17 cellular contexts compared by ENCODE assay signal in genomic region chr13:75847588-75847987, GRCh38.
DNase-seq lines count a peak whose midpoint lies in the region; ATAC-seq and TF ChIP-seq lines count a peak whose summit lies in the region.
"Had no signal": no experiment of that assay in that cellular context is flagged by ENCODE, and none has a peak within 500 bp of the region (broad histone marks: within the 10 kb centered on the region; RNA-seq: fewer than 3 reads in every experiment).

No MANE protein-coding gene starts in this region.

- CTCF ChIA-PET in WTC11 (lab: Charles Lee) = no interaction called here
- CTCF ChIA-PET in CD4-positive, alpha-beta T cell (lab: Charles Lee) = no interaction called here

- H3K4me3 Mint-ChIP-seq in WTC11 = no peak overlapping the region
- no peak overlapping the region for H3K4me3 Mint-ChIP-seq in activated T-helper 1 cell treated with anti-CD3 and anti-CD28 coated beads, Interleukin-12 subunit alpha, Interleukin-12 subunit beta, Interleukin-2, Interleukin-4 antibody, amounts not matched to agents 30 ng/mL and 10 ng/mL and 1 ng/mL, durations not matched to agents 14 hours and 24 hours and 36 hours
- H3K4me3 Mint-ChIP-seq in CD4-positive, alpha-beta T cell = no peak overlapping the region
- H3K4me3 Mint-ChIP-seq: CD8-positive, alpha-beta T cell; GM23338 had no signal

- no peak overlapping the region for H3K27ac ChIP-seq in CD4-positive, alpha-beta T cell (ENCODE audit: low read depth, low read length)

- H3K27me3 ChIP-seq in CD4-positive, alpha-beta T cell (ENCODE audit: control insufficient read depth, insufficient read depth, low read length) = no peaks in the 10 kb centered on the region

- peak overlapping the region; percentile 37 for H3K27ac Mint-ChIP-seq in WTC11
- no peak overlapping the region for H3K27ac Mint-ChIP-seq in activated T-helper 1 cell treated with anti-CD3 and anti-CD28 coated beads, Interleukin-12 subunit alpha, Interleukin-12 subunit beta, Interleukin-2, Interleukin-4 antibody, amounts not matched to agents 30 ng/mL and 10 ng/mL and 1 ng/mL, durations not matched to agents 14 hours and 24 hours and 36 hours
- no peak overlapping the region for H3K27ac Mint-ChIP-seq in CD4-positive, alpha-beta T cell
- H3K27ac Mint-ChIP-seq: CD8-positive, alpha-beta T cell; GM23338 had no signal

- POLR2A ChIA-PET in WTC11 (lab: Charles Lee) = no interaction called here
- POLR2A ChIA-PET in CD4-positive, alpha-beta T cell (lab: Charles Lee) = no interaction called here

- H3K36me3 Mint-ChIP-seq in WTC11 = peaks cover 28% of the 10 kb centered on the region
- peaks cover 8% of the 10 kb centered on the region for H3K36me3 Mint-ChIP-seq in activated T-helper 1 cell treated with anti-CD3 and anti-CD28 coated beads, Interleukin-12 subunit alpha, Interleukin-12 subunit beta, Interleukin-2, Interleukin-4 antibody, amounts not matched to agents 30 ng/mL and 10 ng/mL and 1 ng/mL, durations not matched to agents 14 hours and 24 hours and 36 hours (ENCODE audit: low read depth)
- peaks cover 80% of the 10 kb centered on the region for H3K36me3 Mint-ChIP-seq in CD4-positive, alpha-beta T cell (ENCODE audit: low read depth)

- TF ChIP-seq CTCF in WTC11 (IDR thresholded peaks at IDR 0.05) = no peak
- TF ChIP-seq CTCF in CD4-positive, alpha-beta T cell (IDR thresholded peaks at IDR 0.05) = no peak

- no peaks in the 10 kb centered on the region for H3K4me1 Mint-ChIP-seq in WTC11
- H3K4me1 Mint-ChIP-seq in activated T-helper 1 cell treated with anti-CD3 and anti-CD28 coated beads, Interleukin-12 subunit alpha, Interleukin-12 subunit beta, Interleukin-2, Interleukin-4 antibody, amounts not matched to agents 30 ng/mL and 10 ng/mL and 1 ng/mL, durations not matched to agents 14 hours and 24 hours and 36 hours (ENCODE audit: low read depth) = no peaks in the 10 kb centered on the region
- no peaks in the 10 kb centered on the region for H3K4me1 Mint-ChIP-seq in CD4-positive, alpha-beta T cell (ENCODE audit: low read depth)

- no peaks in the 10 kb centered on the region for H3K27me3 Mint-ChIP-seq in WTC11 (ENCODE audit: low read depth)
- H3K27me3 Mint-ChIP-seq in activated T-helper 1 cell treated with anti-CD3 and anti-CD28 coated beads, Interleukin-12 subunit alpha, Interleukin-12 subunit beta, Interleukin-2, Interleukin-4 antibody, amounts not matched to agents 30 ng/mL and 10 ng/mL and 1 ng/mL, durations not matched to agents 14 hours and 24 hours and 36 hours (ENCODE audit: insufficient read depth) = no peaks in the 10 kb centered on the region
- H3K27me3 Mint-ChIP-seq in CD4-positive, alpha-beta T cell = no peaks in the 10 kb centered on the region

- ATAC-seq in GM18502 (IDR thresholded peaks at IDR 0.05; ENCODE audit: poor library complexity, unreplicated experiment) (peak; percentile 75), GM19395 (IDR thresholded peaks at IDR 0.05; ENCODE audit: unreplicated experiment) (peak; percentile 71), HG02759 (IDR thresholded peaks at IDR 0.05; ENCODE audit: unreplicated experiment) (peak; percentile 67), WTC11 (no peak)
- no peak for ATAC-seq in CD4-positive, alpha-beta T cell (ENCODE audit: poor library complexity)
- ATAC-seq: CD8-positive, alpha-beta T cell; GM23338; K562 had no signal

- peaks cover 10% of the 10 kb centered on the region for H3K9me3 Mint-ChIP-seq in WTC11
- H3K9me3 Mint-ChIP-seq in activated T-helper 1 cell treated with anti-CD3 and anti-CD28 coated beads, Interleukin-12 subunit alpha, Interleukin-12 subunit beta, Interleukin-2, Interleukin-4 antibody, amounts not matched to agents 30 ng/mL and 10 ng/mL and 1 ng/mL, durations not matched to agents 14 hours and 24 hours and 36 hours = no peaks in the 10 kb centered on the region
- no peaks in the 10 kb centered on the region for H3K9me3 Mint-ChIP-seq in CD4-positive, alpha-beta T cell
- H3K9me3 Mint-ChIP-seq: CD8-positive, alpha-beta T cell; GM23338 had no signal

- H3K9me3 ChIP-seq in CD4-positive, alpha-beta T cell (ENCODE audit: control insufficient read depth, low read length) = no peaks in the 10 kb centered on the region

- intact Hi-C loops in activated T-helper 1 cell treated with anti-CD3 and anti-CD28 coated beads, Interleukin-12 subunit alpha, Interleukin-12 subunit beta, Interleukin-2, Interleukin-4 antibody, amounts not matched to agents 30 ng/mL and 10 ng/mL and 1 ng/mL, durations not matched to agents 14 hours and 24 hours and 36 hours (cut with micrococcal nuclease) = no loop called here
- intact Hi-C loops in CD4-positive, alpha-beta T cell (cut with DNase I, micrococcal nuclease) = no loop called here
- intact Hi-C loops in head of caudate nucleus (cut with DNase I) = no loop called here

- DNase-seq in WTC11 (ENCODE audit: low spot score) (no peak), head of caudate nucleus (no peak)
- DNase-seq in activated T-helper 1 cell treated with anti-CD3 and anti-CD28 coated beads, Interleukin-12 subunit alpha, Interleukin-12 subunit beta, Interleukin-2, Interleukin-4 antibody, amounts not matched to agents 30 ng/mL and 10 ng/mL and 1 ng/mL, durations not matched to agents 14 hours and 24 hours and 36 hours (ENCODE audit: low spot score) = no peak
- no peak for DNase-seq in CD4-positive, alpha-beta T cell
- DNase-seq: AML-193; CD8-positive, alpha-beta T cell; DND-41; NCI-H1436 treated with DMSO at 0.1 percent for 48 hours; NCI-H2081; NCI-H526; OCI-M1; RPMI8226 had no signal

TF ChIP-seq in WTC11, 78 proteins besides CTCF, POLR2A, EP300 and RAD21:
- TF ChIP-seq ATF2 (CRISPR knock-in tag; IDR thresholded peaks at IDR 0.05; ENCODE audit: borderline replicate concordance, low read depth) (no peak), AFF4 (CRISPR knock-in tag; IDR thresholded peaks at IDR 0.05; ENCODE audit: borderline replicate concordance) (no peak), ESRRA (CRISPR knock-in tag; IDR thresholded peaks at IDR 0.05; ENCODE audit: borderline replicate concordance) (no peak)

Comparison
In these comparisons a context has a peak if more than half of its experiments do, and no peak if none do; other contexts are left out.
1. ATAC-seq: peak in GM18502 (single experiment), GM19395 (single experiment) and HG02759 (single experiment); none in WTC11 (single experiment) and CD4-positive, alpha-beta T cell (single experiment).